In the genomic region with DNA sequence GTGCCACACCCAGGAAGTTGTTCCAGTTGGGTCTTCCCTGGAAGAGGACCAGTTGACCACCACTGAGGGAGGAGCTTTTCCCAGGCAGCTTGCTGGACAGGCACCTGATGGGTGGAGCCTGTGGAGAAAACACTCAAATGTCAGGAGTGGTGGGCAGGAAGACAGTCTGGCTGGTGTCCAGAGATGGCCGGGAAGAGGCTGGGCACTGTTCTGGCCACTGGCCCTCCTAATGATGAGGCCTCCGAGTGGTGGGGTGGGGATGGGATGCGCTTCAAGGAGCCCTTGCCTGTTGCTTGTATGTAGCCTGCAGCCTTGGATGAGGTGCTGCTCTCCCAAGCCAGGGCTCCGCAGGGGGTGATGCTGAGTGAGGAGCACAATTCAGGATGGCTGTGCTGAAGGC, we compare ENCODE assay signal across 2 cellular contexts.
TF ChIP-seq lines count a peak whose summit lies in the region.

No MANE protein-coding gene starts in this region.

TF ChIP-seq in A549, 52 proteins besides CTCF, POLR2A, EP300 and RAD21 (continued from another document):
- no peak for TF ChIP-seq ZSCAN20 (CRISPR knock-in tag; IDR thresholded peaks at IDR 0.05)
- no peak for TF ChIP-seq CHD2 (IDR thresholded peaks at IDR 0.05; ENCODE audit: low read length, partially characterized antibody)
- TF ChIP-seq, protein P1, sequence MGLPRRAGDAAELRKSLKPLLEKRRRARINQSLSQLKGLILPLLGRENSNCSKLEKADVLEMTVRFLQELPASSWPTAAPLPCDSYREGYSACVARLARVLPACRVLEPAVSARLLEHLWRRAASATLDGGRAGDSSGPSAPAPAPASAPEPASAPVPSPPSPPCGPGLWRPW (IDR thresholded peaks at IDR 0.05) = no peak
- TF ChIP-seq, protein P2, sequence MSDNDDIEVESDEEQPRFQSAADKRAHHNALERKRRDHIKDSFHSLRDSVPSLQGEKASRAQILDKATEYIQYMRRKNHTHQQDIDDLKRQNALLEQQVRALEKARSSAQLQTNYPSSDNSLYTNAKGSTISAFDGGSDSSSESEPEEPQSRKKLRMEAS (IDR thresholded peaks at IDR 0.05) = no peak
- no peak for TF ChIP-seq ZNF302 (CRISPR knock-in tag; IDR thresholded peaks at IDR 0.05)
- no peak for TF ChIP-seq HOXB13 (CRISPR knock-in tag; IDR thresholded peaks at IDR 0.05; ENCODE audit: low read depth)
- no peak for TF ChIP-seq KDM5A (IDR thresholded peaks at IDR 0.05)
- TF ChIP-seq TFCP2L1 (CRISPR knock-in tag; IDR thresholded peaks at IDR 0.05) = no peak

TF ChIP-seq in PFSK-1, 5 proteins besides CTCF, POLR2A, EP300 and RAD21 (continued from another document):
- TF ChIP-seq TAF1 (IDR thresholded peaks at IDR 0.05; ENCODE audit: borderline replicate concordance, insufficient read depth, low read length) = no peak
- no peak for TF ChIP-seq POLR2AphosphoS5 (IDR thresholded peaks at IDR 0.05; ENCODE audit: low read depth, low read length)
TF ChIP-seq in PFSK-1: peak in this region for 1.
